Comparison of ENCODE assay signal across 14 cellular contexts in the genomic region with DNA sequence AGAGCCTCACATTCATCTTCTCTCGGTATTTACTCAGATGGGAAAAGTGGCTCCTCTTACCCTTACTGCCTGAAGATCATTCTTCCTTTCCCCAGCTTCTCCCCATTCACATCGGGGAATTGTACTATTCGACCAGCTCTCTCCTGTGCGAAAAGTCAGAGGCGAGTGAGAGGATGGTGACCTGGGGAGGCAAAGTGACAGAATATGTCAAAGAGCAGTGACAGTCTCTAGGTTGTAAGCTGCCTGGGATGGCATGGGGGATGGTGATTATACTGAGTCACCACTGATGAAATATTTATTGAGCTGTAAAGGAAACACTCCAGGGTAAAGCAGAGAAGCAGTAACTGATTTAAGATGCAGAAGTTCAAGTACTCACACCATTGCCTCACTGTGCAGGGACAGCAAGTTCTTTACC. TPM values are rescaled to one million over a fixed set of nuclear protein-coding genes. Genes with fewer than 3 reads are reported as not detected.
A peak's percentile ranks its signal among the peaks of the same experiment; 100 is the strongest.
DNase-seq lines count a peak whose midpoint lies in the region; ATAC-seq, FAIRE-seq and TF ChIP-seq lines count a peak whose summit lies in the region.
"Had no signal": no experiment of that assay in that cellular context is flagged by ENCODE, and none has a peak within 500 bp of the region (broad histone marks: within the 10 kb centered on the region; RNA-seq: fewer than 3 reads in every experiment).

No MANE protein-coding gene starts in this region.

- H3K4me3 ChIP-seq in A549, result no peak overlapping the region
- H3K4me3 ChIP-seq in stomach, result no peak overlapping the region
- H3K4me3 ChIP-seq: BLaER1 treated with 17β-estradiol and CSF1 and Interleukin-3, amounts not matched to agents 10 nM and 100 nM; GM12878; suprapubic skin had no signal

- peak overlapping the region; percentile 63 for H3K4me2 ChIP-seq in A549
- H3K4me2 ChIP-seq: BLaER1 treated with 17β-estradiol and CSF1 and Interleukin-3, amounts not matched to agents 10 nM and 100 nM had no signal

- H3K9me3 ChIP-seq in A549 (no peaks in the 10 kb centered on the region), stomach (no peaks in the 10 kb centered on the region)
- H3K9me3 ChIP-seq: BLaER1 treated with 17β-estradiol and CSF1 and Interleukin-3, amounts not matched to agents 10 nM and 100 nM; suprapubic skin had no signal

- TF ChIP-seq EP300 in A549 (IDR thresholded peaks at IDR 0.05) (no peak), stomach (IDR thresholded peaks at IDR 0.05) (no peak)

- peak; percentile 84 to 85 for ATAC-seq in A549
- ATAC-seq in HG02759 (IDR thresholded peaks at IDR 0.05; ENCODE audit: unreplicated experiment), result no peak
- ATAC-seq in HG02884 (IDR thresholded peaks at IDR 0.05; ENCODE audit: unreplicated experiment), result no peak
- ATAC-seq: activated CD8-positive, alpha-beta memory T cell treated with anti-CD3 and anti-CD28 coated beads, Interleukin-2, amount 10 ng/mL, durations not matched to agents 7 days and 5 days; GM12878 had no signal

- no peak for FAIRE-seq in A549 (lab: Jason Lieb, UNC)
- FAIRE-seq: GM12878, kidney had no signal

- no peaks in the 10 kb centered on the region for H3K27me3 ChIP-seq in stomach
- H3K27me3 ChIP-seq: BLaER1 treated with 17β-estradiol and CSF1 and Interleukin-3, amounts not matched to agents 10 nM and 100 nM; suprapubic skin had no signal

- no peaks in the 10 kb centered on the region for H3K36me3 ChIP-seq in stomach
- H3K36me3 ChIP-seq: BLaER1 treated with 17β-estradiol and CSF1 and Interleukin-3, amounts not matched to agents 10 nM and 100 nM; suprapubic skin had no signal

- peaks cover 8% of the 10 kb centered on the region for H3K27me3 Mint-ChIP-seq in HFFc6 (ENCODE audit: insufficient read depth)

- CTCF ChIA-PET in A549 (lab: Yijun Ruan, JAX), result interaction anchor here (0.6 to 3.4 kb wide), 8 partner anchors 16 to 91 kb away, joined by 3 to 19 read pairs (median 4); no protein-coding TSS in a partner anchor

- TF ChIP-seq CTCF in A549 (IDR thresholded peaks at IDR 0.05) (no peak), HFFc6 (IDR thresholded peaks at IDR 0.05) (no peak), stomach (IDR thresholded peaks at IDR 0.05) (no peak)

- H3K27ac Mint-ChIP-seq in HFFc6, result peak overlapping the region; percentile 52; the same call in 1 of the 2 replicates
- H3K27ac Mint-ChIP-seq: activated CD8-positive, alpha-beta memory T cell treated with anti-CD3 and anti-CD28 coated beads, Interleukin-2, amount 10 ng/mL, durations not matched to agents 7 days and 5 days had no signal

- H3K27ac ChIP-seq in A549 (peak overlapping the region; percentile 49 to 59; a peak in 3 of 6 replicates), stomach (no peak overlapping the region)
- H3K27ac ChIP-seq: BLaER1 treated with 17β-estradiol and CSF1 and Interleukin-3, amounts not matched to agents 10 nM and 100 nM; suprapubic skin had no signal

- H3K9me3 Mint-ChIP-seq in HFFc6, result peaks cover 4% of the 10 kb centered on the region; the same call in 1 of the 2 replicates

- no peak for TF ChIP-seq POLR2A in A549 (IDR thresholded peaks at IDR 0.05; ENCODE audit: low read length)
- TF ChIP-seq POLR2A in stomach (IDR thresholded peaks at IDR 0.05), result no peak

- TF ChIP-seq RAD21 in A549 (conservative IDR thresholded peaks at IDR 0.05 in 1 of 2, IDR thresholded peaks at IDR 0.05 in 1 of 2), result no peak

- POLR2A ChIA-PET in A549 (lab: Yijun Ruan, JAX), result no interaction called here

- 25% methylated on average over 5 of the region's 5 CpGs for WGBS in A549 (ENCODE audit: missing lambda C conversion rate)
- WGBS in stomach, 5 donors, result 71 to 74% (median 73%) methylated on average over 5 of the region's 5 CpGs

- H3K36me3 Mint-ChIP-seq in HFFc6 (ENCODE audit: low read depth), result peaks cover 4% of the 10 kb centered on the region; the same call in 1 of the 2 replicates
- H3K36me3 Mint-ChIP-seq: activated CD8-positive, alpha-beta memory T cell treated with anti-CD3 and anti-CD28 coated beads, Interleukin-2, amount 10 ng/mL, durations not matched to agents 7 days and 5 days had no signal

- H3K4me1 ChIP-seq in A549 (peaks cover 25% of the 10 kb centered on the region), stomach (peaks cover 0 to 6% (median 0%) of the 10 kb centered on the region in 4 donors)
- H3K4me1 ChIP-seq: BLaER1 treated with 17β-estradiol and CSF1 and Interleukin-3, amounts not matched to agents 10 nM and 100 nM; suprapubic skin had no signal

- peak overlapping the region; percentile 10; the same call in 1 of the 2 replicates for H3K4me3 Mint-ChIP-seq in HFFc6
- H3K4me3 Mint-ChIP-seq: activated CD8-positive, alpha-beta memory T cell treated with anti-CD3 and anti-CD28 coated beads, Interleukin-2, amount 10 ng/mL, durations not matched to agents 7 days and 5 days had no signal

- intact Hi-C loops in stomach (cut with DNase I; ENCODE audit: low total_unique reads), result no loop called here

- DNase-seq in A549 (ENCODE audit: low read depth in 1 of 2, low spot score in 1 of 2) (peak; percentile 5 to 18), HFFc6 (peak; percentile 66), SW480 (ENCODE audit: low spot score) (peak; percentile 17), hepatic stellate cell (ENCODE audit: low spot score) (peak; percentile 20), stomach (no peak)
- no peak for DNase-seq in activated CD4-positive, alpha-beta T cell treated with anti-CD3 and anti-CD28 coated beads, Interleukin-2, amount 50 U/mL, for 4 hours
- DNase-seq: activated CD8-positive, alpha-beta memory T cell treated with anti-CD3 and anti-CD28 coated beads, Interleukin-2, amount 10 ng/mL, durations not matched to agents 7 days and 5 days; erythroblast; kidney had no signal

- peaks cover 45% of the 10 kb centered on the region for H3K4me1 Mint-ChIP-seq in HFFc6 (ENCODE audit: low read depth)
- H3K4me1 Mint-ChIP-seq: activated CD8-positive, alpha-beta memory T cell treated with anti-CD3 and anti-CD28 coated beads, Interleukin-2, amount 10 ng/mL, durations not matched to agents 7 days and 5 days had no signal

TF ChIP-seq in A549, 52 proteins besides CTCF, POLR2A, EP300 and RAD21:
- TF ChIP-seq HDAC2 (IDR thresholded peaks at IDR 0.05) (no peak), EHF (CRISPR knock-in tag; IDR thresholded peaks at IDR 0.05) (no peak), KDM5A (IDR thresholded peaks at IDR 0.05) (no peak), MYC (IDR thresholded peaks at IDR 0.05; ENCODE audit: borderline replicate concordance, low read length) (no peak), HOXA7 (CRISPR knock-in tag; IDR thresholded peaks at IDR 0.05) (no peak), MAZ (IDR thresholded peaks at IDR 0.05; ENCODE audit: borderline replicate concordance, low read depth, low read length) (no peak), HOXB5 (CRISPR knock-in tag; IDR thresholded peaks at IDR 0.05) (no peak), KDM1A (IDR thresholded peaks at IDR 0.05; ENCODE audit: low read depth) (no peak), SREBF2 (IDR thresholded peaks at IDR 0.05) (no peak), CEBPB (IDR thresholded peaks at IDR 0.05) (no peak), CBX2 (IDR thresholded peaks at IDR 0.05; ENCODE audit: borderline replicate concordance, low read depth) (no peak), CHD4 (IDR thresholded peaks at IDR 0.05; ENCODE audit: borderline replicate concordance) (no peak), ZC3H11A (IDR thresholded peaks at IDR 0.05) (no peak)
- TF ChIP-seq, protein P1, sequence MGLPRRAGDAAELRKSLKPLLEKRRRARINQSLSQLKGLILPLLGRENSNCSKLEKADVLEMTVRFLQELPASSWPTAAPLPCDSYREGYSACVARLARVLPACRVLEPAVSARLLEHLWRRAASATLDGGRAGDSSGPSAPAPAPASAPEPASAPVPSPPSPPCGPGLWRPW (IDR thresholded peaks at IDR 0.05), result no peak
- TF ChIP-seq, protein P2, sequence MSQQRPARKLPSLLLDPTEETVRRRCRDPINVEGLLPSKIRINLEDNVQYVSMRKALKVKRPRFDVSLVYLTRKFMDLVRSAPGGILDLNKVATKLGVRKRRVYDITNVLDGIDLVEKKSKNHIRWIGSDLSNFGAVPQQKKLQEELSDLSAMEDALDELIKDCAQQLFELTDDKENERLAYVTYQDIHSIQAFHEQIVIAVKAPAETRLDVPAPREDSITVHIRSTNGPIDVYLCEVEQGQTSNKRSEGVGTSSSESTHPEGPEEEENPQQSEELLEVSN (IDR thresholded peaks at IDR 0.05; ENCODE audit: borderline replicate concordance, low read depth), result no peak
TF ChIP-seq in A549: peak in this region for 0.

RNA-seq across cellular contexts. Expression of a gene that starts 46.8 kb away (rescaled TPM):
- polyA plus RNA-seq in A549 (2011; rRNA removed) (14.0 and 15.0 TPM in 2 replicates), A549 (2017; fragmentation: RNase III; extraction: RNeasy Plus Mini Kit Qiagen cat#74134 plus additional on column Dnase treatment) (8.0 to 8.7 TPM (median 8.2 TPM) in 3 replicates), stomach (1 to 10 TPM; 1.5 to 2.4 (median 2.1) TPM)
- polyA plus RNA-seq in A549 (2012; cell fraction: cytosol; rRNA removed), result 6.8 and 8.0 TPM in 2 replicates
- polyA plus RNA-seq in A549 (2012; cell fraction: nucleus; rRNA removed), result 8.3 and 9.2 TPM in 2 replicates
- polyA minus RNA-seq in A549 (2011; rRNA and poly(A)+ RNA removed), result 67.6 and 83.1 TPM in 2 replicates
- 10 to 100 TPM; 16.1 to 18.2 (median 17.3) TPM for total RNA-seq in HFFc6 (2021; fragmentation: NEBNext Ultra II Directional; extraction: Animal tissue kit (Norgen Biotek cat#: 25700))
- total RNA-seq in stomach, result 10 to 100 TPM; 29.0 to 58.6 (median 40.3) TPM

Comparison
In these comparisons a context has a peak if more than half of its experiments do, and no peak if none do; other contexts are left out.
1. ATAC-seq: peak in A549 (2 of 2); none in HG02759 (single experiment) and HG02884 (single experiment).
2. DNase-seq: peak in A549 (2 of 2), HFFc6 (single experiment), SW480 (single experiment) and hepatic stellate cell (single experiment); none in stomach (single experiment) and activated CD4-positive, alpha-beta T cell treated with anti-CD3 and anti-CD28 coated beads, Interleukin-2, amount 50 U/mL, for 4 hours (0 of 2).
3. H3K27ac ChIP-seq: peak in A549 (2 of 2); none in stomach (0 of 5).